1 cellular context compared by ENCODE assay signal in the genomic region with DNA sequence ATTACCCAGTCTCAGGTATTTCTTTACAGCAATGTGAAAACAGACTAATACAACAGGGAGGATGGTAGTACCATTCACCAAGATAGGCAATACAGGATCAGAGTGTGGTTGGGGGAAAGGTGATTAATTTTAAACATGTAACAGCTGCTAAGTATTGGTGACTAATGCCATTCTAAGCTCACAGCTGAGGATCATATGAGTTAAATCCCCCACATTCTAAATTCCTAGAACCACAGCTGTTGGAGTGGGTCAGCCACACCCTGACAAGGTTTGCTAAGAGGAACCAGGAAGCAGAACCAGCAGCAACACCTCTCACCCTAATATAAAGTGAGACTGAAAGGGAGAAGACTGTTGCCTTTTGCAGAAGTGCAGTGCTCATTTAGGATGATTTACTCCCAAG.
TF ChIP-seq lines count a peak whose summit lies in the region.

No MANE protein-coding gene starts in this region.

TF ChIP-seq in IMR-90, 13 proteins besides CTCF, POLR2A, EP300 and RAD21 (continued from another document):
- TF ChIP-seq, protein P1, sequence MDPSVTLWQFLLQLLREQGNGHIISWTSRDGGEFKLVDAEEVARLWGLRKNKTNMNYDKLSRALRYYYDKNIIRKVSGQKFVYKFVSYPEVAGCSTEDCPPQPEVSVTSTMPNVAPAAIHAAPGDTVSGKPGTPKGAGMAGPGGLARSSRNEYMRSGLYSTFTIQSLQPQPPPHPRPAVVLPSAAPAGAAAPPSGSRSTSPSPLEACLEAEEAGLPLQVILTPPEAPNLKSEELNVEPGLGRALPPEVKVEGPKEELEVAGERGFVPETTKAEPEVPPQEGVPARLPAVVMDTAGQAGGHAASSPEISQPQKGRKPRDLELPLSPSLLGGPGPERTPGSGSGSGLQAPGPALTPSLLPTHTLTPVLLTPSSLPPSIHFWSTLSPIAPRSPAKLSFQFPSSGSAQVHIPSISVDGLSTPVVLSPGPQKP (IDR thresholded peaks at IDR 0.05; ENCODE audit: borderline replicate concordance, low read depth, low read length), result no peak
- TF ChIP-seq, protein P2, sequence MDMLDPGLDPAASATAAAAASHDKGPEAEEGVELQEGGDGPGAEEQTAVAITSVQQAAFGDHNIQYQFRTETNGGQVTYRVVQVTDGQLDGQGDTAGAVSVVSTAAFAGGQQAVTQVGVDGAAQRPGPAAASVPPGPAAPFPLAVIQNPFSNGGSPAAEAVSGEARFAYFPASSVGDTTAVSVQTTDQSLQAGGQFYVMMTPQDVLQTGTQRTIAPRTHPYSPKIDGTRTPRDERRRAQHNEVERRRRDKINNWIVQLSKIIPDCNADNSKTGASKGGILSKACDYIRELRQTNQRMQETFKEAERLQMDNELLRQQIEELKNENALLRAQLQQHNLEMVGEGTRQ (IDR thresholded peaks at IDR 0.05; ENCODE audit: low read depth, low read length), result no peak
- TF ChIP-seq FOS (IDR thresholded peaks at IDR 0.05; ENCODE audit: low read depth, low read length), result no peak
- no peak for TF ChIP-seq MXI1 (IDR thresholded peaks at IDR 0.05; ENCODE audit: borderline replicate concordance, low read depth, low read length)
